ENCODE assay signal across 21 cellular contexts in the genomic region with DNA sequence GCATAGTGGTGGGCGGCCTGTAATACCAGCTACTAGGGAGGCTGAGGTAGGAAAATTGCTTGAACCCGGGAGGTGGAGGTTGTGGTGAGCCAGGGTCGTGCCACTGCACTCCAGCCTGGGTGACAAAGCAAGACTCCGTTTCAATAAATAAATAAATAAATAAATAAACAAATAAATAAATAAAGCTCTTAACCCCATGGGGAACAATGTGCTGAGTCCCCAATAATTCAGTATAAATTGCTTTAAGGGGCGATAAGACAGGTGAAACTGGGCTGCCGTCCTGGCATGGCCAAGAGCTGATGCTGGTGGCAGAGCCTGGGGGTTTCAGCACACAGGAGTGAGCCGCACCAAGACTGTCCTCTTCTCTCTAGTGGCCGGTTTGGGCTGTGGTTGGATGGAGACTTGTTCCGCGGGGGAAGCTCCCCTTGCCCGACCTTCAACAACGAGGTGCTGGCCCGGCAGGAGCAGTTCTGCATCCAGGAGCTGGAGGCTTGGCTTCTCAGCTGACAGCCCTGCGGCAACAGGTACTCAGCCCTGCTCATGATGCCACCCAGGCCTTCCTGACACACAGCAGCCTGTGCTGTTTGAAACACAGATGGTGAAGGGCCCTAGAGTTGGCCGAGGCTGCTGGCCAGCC. TPM values are rescaled to one million over a fixed set of nuclear protein-coding genes. Genes with fewer than 3 reads are reported as not detected.
"Had no signal": no experiment of that assay in that cellular context is flagged by ENCODE, and none has a peak within 500 bp of the region (broad histone marks: within the 10 kb centered on the region; RNA-seq: fewer than 3 reads in every experiment).

No MANE protein-coding gene starts in this region.

- H3K27me3 ChIP-seq: esophagus muscularis mucosa, gastrocnemius medialis, heart right ventricle, ovary, suprapubic skin, thyroid gland, upper lobe of left lung, vagina had no signal

- H3K4me3 Mint-ChIP-seq: memory B cell, mesothelial cell of epicardium, naive B cell had no signal

- H3K36me3 ChIP-seq: ovary had no signal

- ATAC-seq: gastrocnemius medialis; heart right ventricle; right cardiac atrium; stimulated activated naive CD8-positive, alpha-beta T cell treated with anti-CD3 and anti-CD28 coated beads, Interleukin-15, Interleukin-2, amounts not matched to agents 100 U/mL and 50 U/mL, for 24 hours had no signal

- H3K4me3 ChIP-seq: esophagus muscularis mucosa, gastrocnemius medialis, heart right ventricle, ovary, suprapubic skin, thyroid gland, upper lobe of left lung, vagina had no signal

- DNase-seq: effector memory CD4-positive, alpha-beta T cell; gastrocnemius medialis; heart right ventricle; hypothalamus; kidney glomerular epithelial cell; naive B cell; nucleus accumbens; ovary; right cardiac atrium; small intestine; stimulated activated CD4-positive, alpha-beta T cell treated with anti-CD3 and anti-CD28 coated beads, Interleukin-2, amount 100 ng/mL, for 48 hours; stimulated activated naive CD8-positive, alpha-beta T cell treated with anti-CD3 and anti-CD28 coated beads, Interleukin-15, Interleukin-2, amounts not matched to agents 100 U/mL and 50 U/mL, for 24 hours; thyroid gland; upper lobe of left lung had no signal

- H3K27ac ChIP-seq: epithelial cell of prostate, gastrocnemius medialis, heart right ventricle, ovary, suprapubic skin, upper lobe of left lung, vagina had no signal

- H3K27me3 Mint-ChIP-seq: memory B cell, naive B cell had no signal

- H3K9me3 Mint-ChIP-seq: mesothelial cell of epicardium, naive B cell had no signal

- H3K36me3 Mint-ChIP-seq: mesothelial cell of epicardium, naive B cell had no signal

- H3K9me3 ChIP-seq: esophagus muscularis mucosa, gastrocnemius medialis, heart right ventricle, ovary, suprapubic skin, thyroid gland, upper lobe of left lung, vagina had no signal

- H3K27ac Mint-ChIP-seq: mesothelial cell of epicardium had no signal

RNA-seq across cellular contexts. Expression of a gene that starts 13.1 kb away (rescaled TPM):
- total RNA-seq: fibroblast of villous mesenchyme, gastrocnemius medialis, heart right ventricle, right cardiac atrium, suprapubic skin had no signal
